Comparison of ENCODE assay signal across 18 cellular contexts in genomic region chr10:119378737-119379067, GRCh38.
DNase-seq lines count a peak whose midpoint lies in the region; ATAC-seq and TF ChIP-seq lines count a peak whose summit lies in the region.
"Had no signal": no experiment of that assay in that cellular context is flagged by ENCODE, and none has a peak within 500 bp of the region (broad histone marks: within the 10 kb centered on the region; RNA-seq: fewer than 3 reads in every experiment).

No MANE protein-coding gene starts in this region.

- CTCF ChIA-PET in HCT116 (lab: Charles Lee) = no interaction called here

- ATAC-seq in HCT116 (peak; percentile 46; the same call in 1 of the 2 replicates), HG03159 (IDR thresholded peaks at IDR 0.05; ENCODE audit: unreplicated experiment) (no peak), natural killer cell (no peak)

- H3K27ac Mint-ChIP-seq in HFFc6 = no peak overlapping the region
- H3K27ac Mint-ChIP-seq in natural killer cell = no peak overlapping the region
- H3K27ac Mint-ChIP-seq: progenitor cell of endocrine pancreas had no signal

- POLR2A ChIA-PET in HCT116 (lab: Charles Lee) = no interaction called here

- RAD21 ChIA-PET in HCT116 (lab: Charles Lee; ENCODE audit: low non-redundant PET in 1 of 2, low total read pairs in 2 of 2, uncharacterized antibody in 2 of 2, unreplicated experiment in 2 of 2) = no interaction called here

- H3K36me3 Mint-ChIP-seq in HFFc6 (ENCODE audit: low read depth) = peaks cover 4% of the 10 kb centered on the region
- H3K36me3 Mint-ChIP-seq in natural killer cell = no peaks in the 10 kb centered on the region

- peaks cover 18% of the 10 kb centered on the region for H3K4me1 Mint-ChIP-seq in HFFc6 (ENCODE audit: low read depth)
- peaks cover 55 to 71% of the 10 kb centered on the region in 2 donors for H3K4me1 Mint-ChIP-seq in natural killer cell

- TF ChIP-seq RAD21 in HCT116 (IDR thresholded peaks at IDR 0.05; ENCODE audit: low read depth) = no peak

- no peak overlapping the region for H3K4me2 ChIP-seq in HCT116 (ENCODE audit: low read length)

- H3K27me3 ChIP-seq in HCT116 (ENCODE audit: insufficient read depth, low read length) (no peaks in the 10 kb centered on the region), dorsolateral prefrontal cortex (no peaks in the 10 kb centered on the region), skeletal muscle tissue (ENCODE audit: control insufficient read depth in 3 of 3, insufficient read depth in 3 of 3, low read length in 3 of 3) (no peaks in the 10 kb centered on the region)
- H3K27me3 ChIP-seq: esophagus squamous epithelium, stomach had no signal

- H3K9ac ChIP-seq in HCT116 (ENCODE audit: low read length) (no peak overlapping the region), skeletal muscle tissue (ENCODE audit: low read depth in 1 of 3, low read length in 3 of 3) (peak overlapping the region; percentile 75 to 89 (median 80))

- H3K4me1 ChIP-seq in HCT116 (ENCODE audit: control insufficient read depth in 1 of 2, insufficient read depth in 2 of 2, low read length in 2 of 2) = no peaks in the 10 kb centered on the region
- peaks cover 31 to 42% (median 38%) of the 10 kb centered on the region in 3 donors for H3K4me1 ChIP-seq in skeletal muscle tissue (ENCODE audit: control insufficient read depth in 3 of 3, insufficient read depth in 3 of 3, low read length in 3 of 3)

- H3K79me2 ChIP-seq in HCT116 (ENCODE audit: insufficient read depth, low read length) = no peaks in the 10 kb centered on the region

- H3K4me3 ChIP-seq in HCT116 (replicated peaks in 1 of 2; ENCODE audit: low read depth in 1 of 2, low read length in 2 of 2) (no peak overlapping the region), dorsolateral prefrontal cortex (peak overlapping the region in 38 of 59 donors; percentile 6 to 52 (median 33)), skeletal muscle tissue (ENCODE audit: low read length in 3 of 3) (peak overlapping the region; percentile 64 to 82 (median 68))
- H3K4me3 ChIP-seq: esophagus squamous epithelium, stomach had no signal

- no peaks in the 10 kb centered on the region for H3K9me2 ChIP-seq in HCT116 (ENCODE audit: insufficient read depth)

- TF ChIP-seq CTCF in HCT116 (IDR thresholded peaks at IDR 0.05 in 2 of 3, conservative IDR thresholded peaks at IDR 0.05 in 1 of 3; ENCODE audit: borderline replicate concordance in 1 of 3, insufficient read depth in 1 of 3, low read depth in 2 of 3, low read length in 2 of 3) (no peak), dorsolateral prefrontal cortex (IDR thresholded peaks at IDR 0.05 in 54 of 56, conservative IDR thresholded peaks at IDR 0.05 in 2 of 56; ENCODE audit: low read depth in 1 of 56, partially characterized antibody in 56 of 56) (no peak), HFFc6 (IDR thresholded peaks at IDR 0.05) (no peak), natural killer cell (IDR thresholded peaks at IDR 0.05) (no peak)

- no peak for TF ChIP-seq POLR2A in HCT116 (IDR thresholded peaks at IDR 0.05; ENCODE audit: borderline replicate concordance, extremely low read depth, insufficient read depth, insufficient read length)

- no peak for DNase-seq in HCT116 (ENCODE audit: low read depth, low spot score)
- peak in 7 of 10 donors; percentile 25 to 72 (median 61) for DNase-seq in dorsolateral prefrontal cortex
- DNase-seq in iPS-NIHi11 (ENCODE audit: low spot score) = peak; percentile 41
- no peak for DNase-seq in HFFc6
- DNase-seq in activated CD8-positive, alpha-beta memory T cell treated with anti-CD3 and anti-CD28 coated beads for 24 hours = no peak
- DNase-seq in natural killer cell = no peak
- DNase-seq: activated CD4-positive, alpha-beta T cell treated with anti-CD3 and anti-CD28 coated beads for 1 hour; activated CD8-positive, alpha-beta memory T cell treated with anti-CD3 and anti-CD28 coated beads, Interleukin-2, amount 50 U/mL, for 4 hours; activated gamma-delta T cell treated with Interleukin-2 at 50 U/mL for 16 hours; AML-193; esophagus squamous epithelium; OCI-M1; stimulated activated CD4-positive, alpha-beta T cell treated with anti-CD3 and anti-CD28 coated beads, Interleukin-15, amount 100 ng/mL, for 24 hours; stomach; T1000 had no signal

- no TSS peak for BruUV-seq in HCT116 (replicated peaks; lab: Mats Ljungman, UMichigan)

- H3K27ac ChIP-seq in HCT116 (ENCODE audit: low read depth, low read length) (no peak overlapping the region), dorsolateral prefrontal cortex (peak overlapping the region in 9 of 59 donors; percentile 1 to 65 (median 29)), skeletal muscle tissue (ENCODE audit: low read depth, low read length) (peak overlapping the region; percentile 95)

- no peak overlapping the region for H2AFZ ChIP-seq in HCT116 (ENCODE audit: low read depth, low read length, poor library complexity, severe bottlenecking)

- H3K9me3 Mint-ChIP-seq in HFFc6 = no peaks in the 10 kb centered on the region
- H3K9me3 Mint-ChIP-seq in natural killer cell = no peaks in the 10 kb centered on the region

- H3K9me3 ChIP-seq in HCT116 (ENCODE audit: control insufficient read depth in 1 of 2, insufficient read depth in 1 of 2, low read depth in 1 of 2, low read length in 2 of 2) (no peaks in the 10 kb centered on the region), skeletal muscle tissue (ENCODE audit: control insufficient read depth in 3 of 3, low read length in 3 of 3) (no peaks in the 10 kb centered on the region)
- H3K9me3 ChIP-seq: esophagus squamous epithelium, stomach had no signal

- H3K27me3 Mint-ChIP-seq in HFFc6 (ENCODE audit: insufficient read depth) (no peaks in the 10 kb centered on the region), natural killer cell (ENCODE audit: low read depth in 2 of 2) (no peaks in the 10 kb centered on the region)
- H3K27me3 Mint-ChIP-seq: progenitor cell of endocrine pancreas had no signal

- H3K36me3 ChIP-seq in HCT116 (ENCODE audit: control insufficient read depth in 1 of 2, insufficient read depth in 2 of 2, low read length in 2 of 2) (no peaks in the 10 kb centered on the region), skeletal muscle tissue (ENCODE audit: control insufficient read depth in 3 of 3, insufficient read depth in 3 of 3, low read length in 3 of 3) (peaks cover 0 to 14% (median 5%) of the 10 kb centered on the region in 3 donors)

- H4K20me1 ChIP-seq in HCT116 (ENCODE audit: insufficient read depth) = no peaks in the 10 kb centered on the region

- no peak overlapping the region for H3K4me3 Mint-ChIP-seq in HFFc6
- H3K4me3 Mint-ChIP-seq in natural killer cell = no peak overlapping the region

- intact Hi-C loops in HCT116 (cut with micrococcal nuclease) = no loop called here
- intact Hi-C loops in dorsolateral prefrontal cortex (cut with DNase I) = no loop called here
- intact Hi-C loops in natural killer cell (cut with micrococcal nuclease) = no loop called here

TF ChIP-seq in HCT116, 20 proteins besides CTCF, POLR2A, EP300 and RAD21:
- TF ChIP-seq ATF3 (IDR thresholded peaks at IDR 0.05) (no peak), SIN3A (IDR thresholded peaks at IDR 0.05; ENCODE audit: low read depth) (no peak), EZH2phosphoT487 (IDR thresholded peaks at IDR 0.05; ENCODE audit: borderline replicate concordance) (no peak), CEBPB (IDR thresholded peaks at IDR 0.05; ENCODE audit: low read depth) (no peak), ELF1 (IDR thresholded peaks at IDR 0.05; ENCODE audit: borderline replicate concordance, low read depth) (no peak), REST (IDR thresholded peaks at IDR 0.05; ENCODE audit: low read depth) (no peak)

Comparison
In these comparisons a context has a peak if more than half of its experiments do, and no peak if none do; other contexts are left out.
1. DNase-seq: peak in dorsolateral prefrontal cortex (7 of 10) and iPS-NIHi11 (single experiment); none in HCT116 (single experiment), HFFc6 (single experiment), activated CD8-positive, alpha-beta memory T cell treated with anti-CD3 and anti-CD28 coated beads for 24 hours (single experiment) and natural killer cell (single experiment).
2. H3K4me3 ChIP-seq: peak in dorsolateral prefrontal cortex (38 of 59) and skeletal muscle tissue (3 of 3); none in HCT116 (0 of 2).